Comparison of ENCODE assay signal across 10 cellular contexts in the genomic region with DNA sequence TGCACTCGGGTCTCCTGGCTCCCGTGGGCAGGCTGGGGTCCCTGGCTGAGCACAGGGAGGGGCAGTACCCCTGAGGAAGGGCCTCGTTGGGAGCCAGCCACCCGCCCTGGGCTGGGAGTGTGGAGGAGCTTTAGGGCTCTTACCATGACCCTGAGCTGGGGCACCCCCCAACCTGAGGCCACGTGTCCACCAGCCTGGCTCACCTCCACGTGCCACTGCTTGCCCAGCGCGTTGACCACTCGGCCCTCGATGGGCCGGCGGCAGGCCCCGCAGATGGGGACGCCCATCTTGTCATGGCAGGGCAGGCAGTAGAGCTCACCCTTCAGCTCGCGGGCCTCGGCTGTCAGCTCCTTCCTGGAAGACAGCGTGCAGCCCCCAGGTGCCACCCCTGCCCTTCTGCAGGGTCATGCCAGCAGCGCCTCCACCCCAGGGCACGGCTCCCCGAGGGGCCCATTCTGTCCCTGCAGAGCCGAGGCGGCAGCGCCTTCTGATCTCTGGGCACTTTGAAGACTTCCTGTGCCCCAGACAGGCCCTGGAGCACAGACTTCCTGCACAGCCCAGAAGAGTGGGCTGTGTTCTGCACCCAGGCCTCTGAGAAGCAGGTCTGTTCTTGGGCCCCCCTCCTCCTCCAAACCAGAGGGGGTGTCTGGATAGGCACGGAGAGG. TPM values are rescaled to one million over a fixed set of nuclear protein-coding genes. Genes with fewer than 3 reads are reported as not detected.
A peak's percentile ranks its signal among the peaks of the same experiment; 100 is the strongest.
DNase-seq lines count a peak whose midpoint lies in the region; ATAC-seq and TF ChIP-seq lines count a peak whose summit lies in the region.
"Had no signal": no experiment of that assay in that cellular context is flagged by ENCODE, and none has a peak within 500 bp of the region (broad histone marks: within the 10 kb centered on the region; RNA-seq: fewer than 3 reads in every experiment).

No MANE protein-coding gene starts in this region.

- peak; percentile 36 to 55 (median 48) for DNase-seq in CD4-positive, alpha-beta memory T cell
- DNase-seq in activated CD4-positive, alpha-beta T cell treated with anti-CD3 and anti-CD28 coated beads for 1 hour: peak; percentile 34
- peak in 1 of 2 donors; percentile 53 for DNase-seq in activated naive CD4-positive, alpha-beta T cell treated with anti-CD3 and anti-CD28 coated beads, Interleukin-2, amount 50 U/mL, for 72 hours (ENCODE audit: low spot score in 2 of 2)
- peak; percentile 46 for DNase-seq in stimulated activated CD4-positive, alpha-beta T cell treated with anti-CD3 and anti-CD28 coated beads, Interleukin-1b, Interleukin-23, amount 100 ng/mL, for 48 hours
- DNase-seq in pons (ENCODE audit: low spot score): no peak
- no peak for DNase-seq in SK-N-DZ (ENCODE audit: low spot score)
- DNase-seq in vagina (ENCODE audit: extremely low spot score in 2 of 2): no peak
- DNase-seq: foreskin keratinocyte had no signal

- POLR2A ChIA-PET in CD4-positive, alpha-beta memory T cell (lab: Charles Lee; ENCODE audit: partially characterized antibody): interaction anchor here (1.6 kb wide), 1 partner anchor 60 kb away, joined by 9 read pairs; the partner anchor contains the start of gene SFT2D3

- no peaks in the 10 kb centered on the region for H3K27me3 Mint-ChIP-seq in CD4-positive, alpha-beta memory T cell

- H3K4me1 Mint-ChIP-seq in CD4-positive, alpha-beta memory T cell: peaks cover 12 to 60% (median 34%) of the 10 kb centered on the region in 4 donors

- peak overlapping the region in 5 of 7 donors; percentile 54 to 91 (median 75) for H3K27ac Mint-ChIP-seq in CD4-positive, alpha-beta memory T cell
- H3K27ac Mint-ChIP-seq in activated naive CD4-positive, alpha-beta T cell treated with anti-CD3 and anti-CD28 coated beads, Interleukin-2, amount 50 U/mL, for 72 hours: peak overlapping the region; percentile 36 to 79

- H3K27me3 ChIP-seq in CD4-positive, alpha-beta memory T cell (ENCODE audit: insufficient read depth, low read length): no peaks in the 10 kb centered on the region
- no peaks in the 10 kb centered on the region for H3K27me3 ChIP-seq in vagina
- H3K27me3 ChIP-seq: foreskin keratinocyte had no signal

- H3K4me3 Mint-ChIP-seq in CD4-positive, alpha-beta memory T cell: peak overlapping the region; percentile 29 to 82 (median 65)

- H3K36me3 Mint-ChIP-seq in CD4-positive, alpha-beta memory T cell: no peaks in the 10 kb centered on the region
- H3K36me3 Mint-ChIP-seq in activated naive CD4-positive, alpha-beta T cell treated with anti-CD3 and anti-CD28 coated beads, Interleukin-2, amount 50 U/mL, for 72 hours: no peaks in the 10 kb centered on the region

- CTCF ChIA-PET in CD4-positive, alpha-beta memory T cell (lab: Charles Lee; ENCODE audit: partially characterized antibody): interaction anchor here (1.0 to 6.2 kb wide), 3 partner anchors 9 to 60 kb away, joined by 3 to 69 read pairs (median 16); no protein-coding TSS in a partner anchor

- peak; percentile 51 to 55 for ATAC-seq in activated naive CD4-positive, alpha-beta T cell treated with anti-CD3 and anti-CD28 coated beads, Interleukin-2, amount 50 U/mL, for 72 hours
- ATAC-seq in GM19035 (IDR thresholded peaks at IDR 0.05; ENCODE audit: unreplicated experiment): no peak
- ATAC-seq: foreskin keratinocyte had no signal

- no peaks in the 10 kb centered on the region for H3K9me3 ChIP-seq in CD4-positive, alpha-beta memory T cell (ENCODE audit: control insufficient read depth in 1 of 2, low read length in 2 of 2)
- H3K9me3 ChIP-seq in vagina: no peaks in the 10 kb centered on the region

- H3K4me3 ChIP-seq in CD4-positive, alpha-beta memory T cell (ENCODE audit: low read length in 2 of 2): peak overlapping the region; percentile 57 to 61
- no peak overlapping the region for H3K4me3 ChIP-seq in vagina

- no peak for TF ChIP-seq POLR2A in vagina (IDR thresholded peaks at IDR 0.05)

- peak overlapping the region; percentile 61 for H3K27ac ChIP-seq in CD4-positive, alpha-beta memory T cell (ENCODE audit: low read depth, low read length)
- no peak overlapping the region for H3K27ac ChIP-seq in vagina
- H3K27ac ChIP-seq: foreskin keratinocyte, VCaP had no signal

- H3K4me1 ChIP-seq in CD4-positive, alpha-beta memory T cell (ENCODE audit: insufficient read depth, low read length): peaks cover 51% of the 10 kb centered on the region
- H3K4me1 ChIP-seq in vagina: peaks cover 25% of the 10 kb centered on the region

- intact Hi-C loops in CD4-positive, alpha-beta memory T cell (cut with micrococcal nuclease): loop anchor here (10.0 kb wide), 1 partner anchor 297 kb away; no protein-coding TSS in a partner anchor
- intact Hi-C loops in vagina (cut with DNase I): no loop called here

- no peaks in the 10 kb centered on the region for H3K36me3 ChIP-seq in CD4-positive, alpha-beta memory T cell (ENCODE audit: insufficient read depth, low read length)
- H3K36me3 ChIP-seq in vagina: no peaks in the 10 kb centered on the region

- no peak for TF ChIP-seq CTCF in vagina (IDR thresholded peaks at IDR 0.05)

- H3K9me3 Mint-ChIP-seq in CD4-positive, alpha-beta memory T cell: no peaks in the 10 kb centered on the region
- H3K9me3 Mint-ChIP-seq in activated naive CD4-positive, alpha-beta T cell treated with anti-CD3 and anti-CD28 coated beads, Interleukin-2, amount 50 U/mL, for 72 hours: no peaks in the 10 kb centered on the region

RNA-seq across cellular contexts. Expression of gene GPR17, which starts 4.0 kb away (rescaled TPM):
- total RNA-seq in CD4-positive, alpha-beta memory T cell: not detected
- polyA plus RNA-seq in CD4-positive, alpha-beta memory T cell: not detected
- total RNA-seq in activated naive CD4-positive, alpha-beta T cell treated with anti-CD3 and anti-CD28 coated beads, Interleukin-2, amount 50 U/mL, for 72 hours: not detected
- polyA plus RNA-seq in SK-N-DZ (2014; cell fraction: cytosol; rRNA removed): not detected in 2 replicates
- polyA plus RNA-seq in SK-N-DZ (2014; cell fraction: nucleus; rRNA removed): not detected in 2 replicates
- total RNA-seq in vagina: not detected
- total RNA-seq: foreskin keratinocyte had no signal
- polyA plus RNA-seq: foreskin keratinocyte had no signal

RNA-seq across cellular contexts. Expression of gene LIMS2, which starts 33.4 kb away (rescaled TPM):
- 1 to 10 TPM; 8.9 to 9.0 TPM for total RNA-seq in CD4-positive, alpha-beta memory T cell
- polyA plus RNA-seq in CD4-positive, alpha-beta memory T cell: 10 to 100 TPM in 1 of 2 donors, 1 to 10 TPM in 1; 6.0 to 15.9 TPM
- total RNA-seq in activated naive CD4-positive, alpha-beta T cell treated with anti-CD3 and anti-CD28 coated beads, Interleukin-2, amount 50 U/mL, for 72 hours: 10 to 100 TPM in 1 of 2 donors, 1 to 10 TPM in 1; 8.1 to 15.5 TPM
- polyA plus RNA-seq in SK-N-DZ (2014; cell fraction: cytosol; rRNA removed): 4.7 and 7.0 TPM in 2 replicates
- 1.4 and 1.9 TPM in 2 replicates for polyA plus RNA-seq in SK-N-DZ (2014; cell fraction: nucleus; rRNA removed)
- total RNA-seq in vagina: 44.2 TPM

RNA-seq across cellular contexts. Expression of gene SFT2D3, which starts 59.3 kb away (rescaled TPM):
- total RNA-seq in CD4-positive, alpha-beta memory T cell: 10 to 100 TPM; 14.4 to 15.4 TPM
- 1 to 10 TPM; 1.5 TPM for polyA plus RNA-seq in CD4-positive, alpha-beta memory T cell
- 1 to 10 TPM; 2.6 to 3.5 TPM for total RNA-seq in activated naive CD4-positive, alpha-beta T cell treated with anti-CD3 and anti-CD28 coated beads, Interleukin-2, amount 50 U/mL, for 72 hours
- 13.7 and 16.2 TPM in 2 replicates for polyA plus RNA-seq in SK-N-DZ (2014; cell fraction: cytosol; rRNA removed)
- polyA plus RNA-seq in SK-N-DZ (2014; cell fraction: nucleus; rRNA removed): 10.8 and 12.8 TPM in 2 replicates
- total RNA-seq in vagina: 3.7 TPM

Comparison
In these comparisons a context has a peak if more than half of its experiments do, and no peak if none do; other contexts are left out.
1. DNase-seq: peak in CD4-positive, alpha-beta memory T cell (5 of 5), activated CD4-positive, alpha-beta T cell treated with anti-CD3 and anti-CD28 coated beads for 1 hour (single experiment) and stimulated activated CD4-positive, alpha-beta T cell treated with anti-CD3 and anti-CD28 coated beads, Interleukin-1b, Interleukin-23, amount 100 ng/mL, for 48 hours (single experiment); none in pons (single experiment), SK-N-DZ (single experiment) and vagina (0 of 2).
2. H3K4me3 ChIP-seq: peak in CD4-positive, alpha-beta memory T cell (2 of 2); none in vagina (0 of 2).